Comparison of ENCODE assay signal across 8 cellular contexts in genomic region chr15:50354838-50355611, GRCh38. TPM values are rescaled to one million over a fixed set of nuclear protein-coding genes. Genes with fewer than 3 reads are reported as not detected.
DNase-seq lines count a peak whose midpoint lies in the region; ATAC-seq, FAIRE-seq and TF ChIP-seq lines count a peak whose summit lies in the region.

TSS of gene GABPB1 (minus strand) at chr15:50355198. CDS start at chr15:50309798, 45,400 bp downstream.

- H3K4me1 Mint-ChIP-seq in WTC11: peaks cover 45% of the 10 kb centered on the region

- no peak for TF ChIP-seq CTCF in 22Rv1 (IDR thresholded peaks at IDR 0.05)
- no peak for TF ChIP-seq CTCF in WTC11 (IDR thresholded peaks at IDR 0.05)
- TF ChIP-seq CTCF in bronchial epithelial cell (IDR thresholded peaks at IDR 0.05; ENCODE audit: insufficient read depth, low read length, severe bottlenecking): no peak
- no peak for TF ChIP-seq CTCF in smooth muscle cell (IDR thresholded peaks at IDR 0.05; ENCODE audit: borderline replicate concordance, insufficient read depth, poor library complexity, severe bottlenecking)

- DNase-seq in NCI-H2196 treated with DMSO at 0.1 percent for 48 hours (lab: John Stamatoyannopoulos, UW; ENCODE audit: unreplicated experiment) (peak; percentile 52), WTC11 (ENCODE audit: low spot score) (peak; percentile 82), bronchial epithelial cell (ENCODE audit: low read depth) (peak; percentile 77), iPS-NIHi7 (ENCODE audit: extremely low spot score) (peak; percentile 87), smooth muscle cell (lab: John Stamatoyannopoulos, UW; ENCODE audit: unreplicated experiment) (peak; percentile 85)

- peak within 1 kb of the TSS; percentile 97 for H3K4me2 ChIP-seq in smooth muscle cell

- POLR2A ChIA-PET in WTC11 (lab: Charles Lee): interaction anchor here (0.5 to 1.0 kb wide), 5 partner anchors 8 to 318 kb away, joined by 3 to 6 read pairs (median 5); no protein-coding TSS in a partner anchor

- peaks cover 30% of the 10 kb centered on the region for H4K20me1 ChIP-seq in smooth muscle cell (ENCODE audit: low read depth)

- H3K9me3 ChIP-seq in smooth muscle cell (replicated peaks; ENCODE audit: low read depth): no peaks in the 10 kb centered on the region

- CTCF ChIA-PET in WTC11 (lab: Charles Lee): interaction anchor here (0.8 to 1.7 kb wide), 2 partner anchors 39 to 173 kb away, joined by 3 to 5 read pairs; partner anchors contain the start of gene SLC27A2

- H3K36me3 Mint-ChIP-seq in WTC11: peaks cover 33% of the 10 kb centered on the region

- H3K4me1 ChIP-seq in smooth muscle cell (ENCODE audit: low read depth): peaks cover 46% of the 10 kb centered on the region

- no peaks in the 10 kb centered on the region for H3K27me3 Mint-ChIP-seq in WTC11 (ENCODE audit: low read depth)

- H3K9me3 Mint-ChIP-seq in WTC11: no peaks in the 10 kb centered on the region

- H3K9ac ChIP-seq in smooth muscle cell (ENCODE audit: low read depth): peak within 1 kb of the TSS; percentile 99

- under 1% methylated on average over 69 of the region's 69 CpGs for WGBS in smooth muscle cell (ENCODE audit: low lambda C conversion rate)

- H3K36me3 ChIP-seq in bronchial epithelial cell (ENCODE audit: control insufficient read depth, insufficient read depth, low read length) (peaks cover 7% of the 10 kb centered on the region), smooth muscle cell (ENCODE audit: low read depth) (no peaks in the 10 kb centered on the region)

- H3K27me3 ChIP-seq in bronchial epithelial cell (ENCODE audit: control insufficient read depth, insufficient read depth, low read length) (no peaks in the 10 kb centered on the region), smooth muscle cell (ENCODE audit: low read depth) (no peaks in the 10 kb centered on the region)

- peaks cover 10% of the 10 kb centered on the region for H3F3A ChIP-seq in smooth muscle cell (ENCODE audit: low read depth)

- peak within 1 kb of the TSS; percentile 93 for H3K4me3 ChIP-seq in bronchial epithelial cell (ENCODE audit: low read depth, low read length)
- H3K4me3 ChIP-seq in smooth muscle cell: peak within 1 kb of the TSS; percentile 93

- H3K79me2 ChIP-seq in smooth muscle cell (ENCODE audit: low read depth): peaks cover 65% of the 10 kb centered on the region

- H3K4me3 Mint-ChIP-seq in WTC11: peak within 1 kb of the TSS; percentile 98

- H3K27ac ChIP-seq in 22Rv1 (peak within 1 kb of the TSS; percentile 95), smooth muscle cell (ENCODE audit: low read depth) (peak within 1 kb of the TSS; percentile 98)

- peak within 1 kb of the TSS; percentile 90 for H2AFZ ChIP-seq in smooth muscle cell (ENCODE audit: low read depth)

- ATAC-seq in GM18861 (IDR thresholded peaks at IDR 0.05; ENCODE audit: unreplicated experiment) (peak; percentile 28), HG03103 (IDR thresholded peaks at IDR 0.05; ENCODE audit: low read depth, unreplicated experiment) (peak; percentile 33), WTC11 (peak; percentile 57)

- peak within 1 kb of the TSS; percentile 100 for H3K27ac Mint-ChIP-seq in WTC11

- no peak for FAIRE-seq in bronchial epithelial cell (lab: Jason Lieb, UNC)

TF ChIP-seq in WTC11, 78 proteins besides CTCF, POLR2A, EP300 and RAD21 (continues in another document):
- TF ChIP-seq, protein P1, sequence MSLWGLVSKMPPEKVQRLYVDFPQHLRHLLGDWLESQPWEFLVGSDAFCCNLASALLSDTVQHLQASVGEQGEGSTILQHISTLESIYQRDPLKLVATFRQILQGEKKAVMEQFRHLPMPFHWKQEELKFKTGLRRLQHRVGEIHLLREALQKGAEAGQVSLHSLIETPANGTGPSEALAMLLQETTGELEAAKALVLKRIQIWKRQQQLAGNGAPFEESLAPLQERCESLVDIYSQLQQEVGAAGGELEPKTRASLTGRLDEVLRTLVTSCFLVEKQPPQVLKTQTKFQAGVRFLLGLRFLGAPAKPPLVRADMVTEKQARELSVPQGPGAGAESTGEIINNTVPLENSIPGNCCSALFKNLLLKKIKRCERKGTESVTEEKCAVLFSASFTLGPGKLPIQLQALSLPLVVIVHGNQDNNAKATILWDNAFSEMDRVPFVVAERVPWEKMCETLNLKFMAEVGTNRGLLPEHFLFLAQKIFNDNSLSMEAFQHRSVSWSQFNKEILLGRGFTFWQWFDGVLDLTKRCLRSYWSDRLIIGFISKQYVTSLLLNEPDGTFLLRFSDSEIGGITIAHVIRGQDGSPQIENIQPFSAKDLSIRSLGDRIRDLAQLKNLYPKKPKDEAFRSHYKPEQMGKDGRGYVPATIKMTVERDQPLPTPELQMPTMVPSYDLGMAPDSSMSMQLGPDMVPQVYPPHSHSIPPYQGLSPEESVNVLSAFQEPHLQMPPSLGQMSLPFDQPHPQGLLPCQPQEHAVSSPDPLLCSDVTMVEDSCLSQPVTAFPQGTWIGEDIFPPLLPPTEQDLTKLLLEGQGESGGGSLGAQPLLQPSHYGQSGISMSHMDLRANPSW (CRISPR knock-in tag; conservative IDR thresholded peaks at IDR 0.05; ENCODE audit: low read depth): no peak
- TF ChIP-seq ATF1 (CRISPR knock-in tag; IDR thresholded peaks at IDR 0.05): no peak
- peak; percentile 45 for TF ChIP-seq HMGA2 (CRISPR knock-in tag; IDR thresholded peaks at IDR 0.05)
- TF ChIP-seq CBFB (CRISPR knock-in tag; IDR thresholded peaks at IDR 0.05; ENCODE audit: low read depth): 0 out of 2 replicates have a peak, but pooled peaks have one; percentile 25
- peak; percentile 17; the same call in 1 of the 2 replicates for TF ChIP-seq FOXP1 (CRISPR knock-in tag; IDR thresholded peaks at IDR 0.05; ENCODE audit: borderline replicate concordance)
- TF ChIP-seq ESRRA (CRISPR knock-in tag; IDR thresholded peaks at IDR 0.05; ENCODE audit: borderline replicate concordance): peak; percentile 18; the same call in 1 of the 2 replicates
- peak; percentile 23; the same call in 1 of the 2 replicates for TF ChIP-seq KAT7 (CRISPR knock-in tag; IDR thresholded peaks at IDR 0.05; ENCODE audit: borderline replicate concordance)
- TF ChIP-seq, protein P2, sequence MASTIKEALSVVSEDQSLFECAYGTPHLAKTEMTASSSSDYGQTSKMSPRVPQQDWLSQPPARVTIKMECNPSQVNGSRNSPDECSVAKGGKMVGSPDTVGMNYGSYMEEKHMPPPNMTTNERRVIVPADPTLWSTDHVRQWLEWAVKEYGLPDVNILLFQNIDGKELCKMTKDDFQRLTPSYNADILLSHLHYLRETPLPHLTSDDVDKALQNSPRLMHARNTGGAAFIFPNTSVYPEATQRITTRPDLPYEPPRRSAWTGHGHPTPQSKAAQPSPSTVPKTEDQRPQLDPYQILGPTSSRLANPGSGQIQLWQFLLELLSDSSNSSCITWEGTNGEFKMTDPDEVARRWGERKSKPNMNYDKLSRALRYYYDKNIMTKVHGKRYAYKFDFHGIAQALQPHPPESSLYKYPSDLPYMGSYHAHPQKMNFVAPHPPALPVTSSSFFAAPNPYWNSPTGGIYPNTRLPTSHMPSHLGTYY (CRISPR knock-in tag; IDR thresholded peaks at IDR 0.05): no peak
- no peak for TF ChIP-seq FOXJ3 (CRISPR knock-in tag; IDR thresholded peaks at IDR 0.05; ENCODE audit: borderline replicate concordance)
- peak; percentile 85; the same call in 1 of the 2 replicates for TF ChIP-seq SMAD4 (CRISPR knock-in tag; IDR thresholded peaks at IDR 0.05)
- TF ChIP-seq SMAD3 (CRISPR knock-in tag; IDR thresholded peaks at IDR 0.05; ENCODE audit: borderline replicate concordance): peak; percentile 36
- TF ChIP-seq EMX1 (CRISPR knock-in tag; IDR thresholded peaks at IDR 0.05): 0 out of 2 replicates have a peak, but pooled peaks have one; percentile 53
- peak; percentile 56; the same call in 1 of the 2 replicates for TF ChIP-seq CREM (CRISPR knock-in tag; IDR thresholded peaks at IDR 0.05)
- TF ChIP-seq, protein P3, sequence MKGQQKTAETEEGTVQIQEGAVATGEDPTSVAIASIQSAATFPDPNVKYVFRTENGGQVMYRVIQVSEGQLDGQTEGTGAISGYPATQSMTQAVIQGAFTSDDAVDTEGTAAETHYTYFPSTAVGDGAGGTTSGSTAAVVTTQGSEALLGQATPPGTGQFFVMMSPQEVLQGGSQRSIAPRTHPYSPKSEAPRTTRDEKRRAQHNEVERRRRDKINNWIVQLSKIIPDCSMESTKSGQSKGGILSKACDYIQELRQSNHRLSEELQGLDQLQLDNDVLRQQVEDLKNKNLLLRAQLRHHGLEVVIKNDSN (CRISPR knock-in tag; IDR thresholded peaks at IDR 0.05): peak; percentile 72
- TF ChIP-seq JUN (CRISPR knock-in tag; IDR thresholded peaks at IDR 0.05): peak; percentile 75; the same call in 1 of the 2 replicates
- TF ChIP-seq, protein P4, sequence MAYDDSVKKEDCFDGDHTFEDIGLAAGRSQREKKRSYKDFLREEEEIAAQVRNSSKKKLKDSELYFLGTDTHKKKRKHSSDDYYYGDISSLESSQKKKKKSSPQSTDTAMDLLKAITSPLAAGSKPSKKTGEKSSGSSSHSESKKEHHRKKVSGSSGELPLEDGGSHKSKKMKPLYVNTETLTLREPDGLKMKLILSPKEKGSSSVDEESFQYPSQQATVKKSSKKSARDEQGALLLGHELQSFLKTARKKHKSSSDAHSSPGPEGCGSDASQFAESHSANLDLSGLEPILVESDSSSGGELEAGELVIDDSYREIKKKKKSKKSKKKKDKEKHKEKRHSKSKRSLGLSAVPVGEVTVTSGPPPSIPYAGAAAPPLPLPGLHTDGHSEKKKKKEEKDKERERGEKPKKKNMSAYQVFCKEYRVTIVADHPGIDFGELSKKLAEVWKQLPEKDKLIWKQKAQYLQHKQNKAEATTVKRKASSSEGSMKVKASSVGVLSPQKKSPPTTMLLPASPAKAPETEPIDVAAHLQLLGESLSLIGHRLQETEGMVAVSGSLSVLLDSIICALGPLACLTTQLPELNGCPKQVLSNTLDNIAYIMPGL (CRISPR knock-in tag; IDR thresholded peaks at IDR 0.05): peak; percentile 56; the same call in 1 of the 2 replicates
- TF ChIP-seq, protein P5, sequence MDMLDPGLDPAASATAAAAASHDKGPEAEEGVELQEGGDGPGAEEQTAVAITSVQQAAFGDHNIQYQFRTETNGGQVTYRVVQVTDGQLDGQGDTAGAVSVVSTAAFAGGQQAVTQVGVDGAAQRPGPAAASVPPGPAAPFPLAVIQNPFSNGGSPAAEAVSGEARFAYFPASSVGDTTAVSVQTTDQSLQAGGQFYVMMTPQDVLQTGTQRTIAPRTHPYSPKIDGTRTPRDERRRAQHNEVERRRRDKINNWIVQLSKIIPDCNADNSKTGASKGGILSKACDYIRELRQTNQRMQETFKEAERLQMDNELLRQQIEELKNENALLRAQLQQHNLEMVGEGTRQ (CRISPR knock-in tag; IDR thresholded peaks at IDR 0.05): peak; percentile 18; the same call in 1 of the 2 replicates
- TF ChIP-seq TEAD4 (CRISPR knock-in tag; IDR thresholded peaks at IDR 0.05): peak; percentile 36; the same call in 1 of the 2 replicates

RNA-seq across cellular contexts. Expression of gene GABPB1, which starts in this region (rescaled TPM):
- total RNA-seq in WTC11 (2021) (23.3 to 28.9 TPM (median 25.0 TPM) in 3 replicates), bronchial epithelial cell (58.2 and 85.0 TPM in 2 replicates), smooth muscle cell (49.3 and 49.7 TPM in 2 replicates)
- polyA plus RNA-seq in smooth muscle cell: 21.6 and 24.1 TPM in 2 replicates

Comparison
In these comparisons a context has a peak if more than half of its experiments do, and no peak if none do; other contexts are left out.
1. Peak in every context shown above with its lines: DNase-seq, ATAC-seq, H3K4me3 ChIP-seq and H3K27ac ChIP-seq.